In the genomic region with DNA sequence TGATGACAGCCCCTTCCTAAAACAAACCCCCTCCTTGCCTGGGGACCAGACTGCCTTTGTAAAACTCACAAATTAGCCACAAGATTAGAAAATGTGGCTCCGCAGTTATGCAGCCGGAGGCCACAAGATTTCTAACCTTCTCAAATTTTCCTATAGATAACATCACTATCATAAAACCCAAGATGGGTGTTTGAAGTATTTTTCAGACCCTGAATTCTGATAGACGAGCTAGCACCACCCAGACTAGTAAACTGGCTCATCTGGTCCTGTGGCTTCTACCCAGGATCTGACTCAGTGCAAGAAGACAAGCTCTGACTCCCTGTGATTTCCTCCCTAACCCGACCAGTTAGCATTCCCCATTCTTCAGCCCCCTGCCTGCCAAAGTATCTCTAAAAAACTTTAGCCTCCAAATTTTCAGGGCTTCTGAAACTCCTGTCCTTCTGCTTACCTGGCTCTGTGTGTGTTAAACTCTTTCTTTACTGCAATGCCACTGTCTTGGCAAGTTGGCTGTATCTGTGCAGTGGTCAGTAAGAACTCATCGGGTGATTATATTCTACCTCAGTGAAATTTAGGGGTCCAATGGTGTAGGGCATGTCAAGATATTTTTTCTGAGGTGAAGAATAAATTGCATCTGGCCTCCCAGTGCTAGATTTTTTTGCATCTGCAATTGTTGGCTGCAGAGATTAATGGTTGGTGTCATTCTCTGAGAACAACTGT, we compare ENCODE assay signal across 19 cellular contexts.
A peak's percentile ranks its signal among the peaks of the same experiment; 100 is the strongest.
DNase-seq lines count a peak whose midpoint lies in the region; ATAC-seq, FAIRE-seq and TF ChIP-seq lines count a peak whose summit lies in the region.
"Had no signal": no experiment of that assay in that cellular context is flagged by ENCODE, and none has a peak within 500 bp of the region (broad histone marks: within the 10 kb centered on the region; RNA-seq: fewer than 3 reads in every experiment).

No MANE protein-coding gene starts in this region.

- H2AFZ ChIP-seq in keratinocyte (ENCODE audit: control insufficient read depth, low read length): no peak overlapping the region

- ATAC-seq in activated CD4-positive, alpha-beta T cell treated with anti-CD3 and anti-CD28 coated beads for 36 hours: peak; percentile 74
- no peak for ATAC-seq in HG03139 (IDR thresholded peaks at IDR 0.05; ENCODE audit: unreplicated experiment)
- ATAC-seq: right lobe of liver had no signal

- H4K20me1 ChIP-seq in keratinocyte (ENCODE audit: control insufficient read depth, extremely low read depth, insufficient read depth, low read length): no peaks in the 10 kb centered on the region

- TF ChIP-seq CTCF in keratinocyte (optimal IDR thresholded peaks at IDR 0.05 in 1 of 3, IDR thresholded peaks at IDR 0.05 in 1 of 3, conservative IDR thresholded peaks at IDR 0.05 in 1 of 3; ENCODE audit: extremely low read depth in 1 of 3, insufficient read depth in 2 of 3, low read length in 3 of 3): no peak

- H3K4me2 ChIP-seq in keratinocyte (ENCODE audit: control insufficient read depth, extremely low read depth, insufficient read depth, low read depth, low read length): peak overlapping the region; percentile 13

- no peak overlapping the region for H3K4me3 ChIP-seq in keratinocyte (ENCODE audit: control insufficient read depth in 2 of 3, extremely low read depth in 1 of 3, insufficient read depth in 2 of 3, low read depth in 1 of 3, low read length in 3 of 3)
- H3K4me3 ChIP-seq: HAP-1, right lobe of liver had no signal

- no peaks in the 10 kb centered on the region for H3K9me1 ChIP-seq in keratinocyte (ENCODE audit: control insufficient read depth, extremely low read depth, insufficient read depth, low read length)

- H3K4me1 Mint-ChIP-seq in activated CD4-positive, alpha-beta T cell treated with anti-CD3 and anti-CD28 coated beads for 36 hours: peaks cover 2% of the 10 kb centered on the region
- peaks cover 13% of the 10 kb centered on the region for H3K4me1 Mint-ChIP-seq in activated naive CD8-positive, alpha-beta T cell treated with anti-CD3 and anti-CD28 coated beads for 36 hours

- no peaks in the 10 kb centered on the region for H3K9me3 ChIP-seq in keratinocyte (ENCODE audit: control insufficient read depth, low read depth, low read length)
- H3K9me3 ChIP-seq: right lobe of liver had no signal

- H3K4me3 Mint-ChIP-seq in activated CD4-positive, alpha-beta T cell treated with anti-CD3 and anti-CD28 coated beads for 36 hours: no peak overlapping the region
- H3K4me3 Mint-ChIP-seq in activated naive CD8-positive, alpha-beta T cell treated with anti-CD3 and anti-CD28 coated beads for 36 hours: no peak overlapping the region
- H3K4me3 Mint-ChIP-seq: CD4-positive, alpha-beta T cell had no signal

- no peaks in the 10 kb centered on the region for H3K27me3 Mint-ChIP-seq in activated CD4-positive, alpha-beta T cell treated with anti-CD3 and anti-CD28 coated beads for 36 hours
- no peaks in the 10 kb centered on the region for H3K27me3 Mint-ChIP-seq in activated naive CD8-positive, alpha-beta T cell treated with anti-CD3 and anti-CD28 coated beads for 36 hours
- H3K27me3 Mint-ChIP-seq: CD4-positive, alpha-beta T cell had no signal

- CTCF ChIA-PET in activated CD4-positive, alpha-beta T cell treated with anti-CD3 and anti-CD28 coated beads for 36 hours (lab: Charles Lee): interaction anchor here (0.9 to 2.6 kb wide), 3 partner anchors 12 to 30 kb away, joined by 3 to 15 read pairs (median 4); no protein-coding TSS in a partner anchor

- no peaks in the 10 kb centered on the region for H3K36me3 ChIP-seq in keratinocyte (ENCODE audit: control insufficient read depth in 2 of 2, extremely low read depth in 1 of 2, insufficient read depth in 2 of 2, low read length in 2 of 2)
- H3K36me3 ChIP-seq: HAP-1, right lobe of liver, WERI-Rb-1 had no signal

- H3K27ac ChIP-seq in keratinocyte (ENCODE audit: control insufficient read depth, insufficient read depth, low read length): no peak overlapping the region
- H3K27ac ChIP-seq: right lobe of liver, WERI-Rb-1 had no signal

- FAIRE-seq in keratinocyte (lab: Jason Lieb, UNC): no peak
- FAIRE-seq: A204.1, endometrium, RCC 7860 had no signal

- dilution Hi-C loops in keratinocyte (cut with MboI; ENCODE audit: extremely low pct_ligation_motif_present, low sequenced_read_pairs): no loop called here

- H3K27ac Mint-ChIP-seq in activated CD4-positive, alpha-beta T cell treated with anti-CD3 and anti-CD28 coated beads for 36 hours: no peak overlapping the region
- H3K27ac Mint-ChIP-seq in activated naive CD8-positive, alpha-beta T cell treated with anti-CD3 and anti-CD28 coated beads for 36 hours: no peak overlapping the region
- H3K27ac Mint-ChIP-seq: CD4-positive, alpha-beta T cell had no signal

- no peaks in the 10 kb centered on the region for H3K27me3 ChIP-seq in keratinocyte (ENCODE audit: control insufficient read depth, extremely low read depth, insufficient read depth, low read length)
- H3K27me3 ChIP-seq: right lobe of liver had no signal

- POLR2A ChIA-PET in activated CD4-positive, alpha-beta T cell treated with anti-CD3 and anti-CD28 coated beads for 36 hours (lab: Charles Lee): no interaction called here

- peaks cover 10% of the 10 kb centered on the region for H3K9me3 Mint-ChIP-seq in activated CD4-positive, alpha-beta T cell treated with anti-CD3 and anti-CD28 coated beads for 36 hours (ENCODE audit: low read depth)
- H3K9me3 Mint-ChIP-seq in activated naive CD8-positive, alpha-beta T cell treated with anti-CD3 and anti-CD28 coated beads for 36 hours: peaks cover 10% of the 10 kb centered on the region

- no peaks in the 10 kb centered on the region for H3K36me3 Mint-ChIP-seq in activated CD4-positive, alpha-beta T cell treated with anti-CD3 and anti-CD28 coated beads for 36 hours (ENCODE audit: low read depth)
- H3K36me3 Mint-ChIP-seq in activated naive CD8-positive, alpha-beta T cell treated with anti-CD3 and anti-CD28 coated beads for 36 hours: peaks cover 4% of the 10 kb centered on the region

- DNase-seq in activated CD4-positive, alpha-beta T cell treated with anti-CD3 and anti-CD28 coated beads for 36 hours: no peak
- DNase-seq in activated CD4-positive, alpha-beta T cell treated with anti-CD3 and anti-CD28 coated beads, Interleukin-2, amount 50 U/mL, for 4 hours: no peak
- DNase-seq in EH (ENCODE audit: low read depth): peak; percentile 29
- peak; percentile 11 for DNase-seq in activated naive CD8-positive, alpha-beta T cell treated with anti-CD3 and anti-CD28 coated beads for 36 hours
- no peak for DNase-seq in keratinocyte (ENCODE audit: low read depth, low spot score)
- DNase-seq in HuH-7 (ENCODE audit: low spot score): no peak
- no peak for DNase-seq in NCI-H82 (lab: John Stamatoyannopoulos, UW)
- DNase-seq: amniotic stem cell; CD4-positive, alpha-beta T cell; NCI-H526 treated with DMSO at 0.1 percent for 48 hours; right lobe of liver; stimulated activated CD4-positive, alpha-beta T cell treated with anti-CD3 and anti-CD28 coated beads, Interleukin-4, amount 100 ng/mL, for 1 hour; SW 1271; WERI-Rb-1 had no signal

- peaks cover 2% of the 10 kb centered on the region for H3K4me1 ChIP-seq in keratinocyte (ENCODE audit: control insufficient read depth, extremely low read depth, insufficient read depth, low read length)
- H3K4me1 ChIP-seq: HAP-1, right lobe of liver had no signal

- H3K9ac ChIP-seq in keratinocyte (ENCODE audit: control insufficient read depth, extremely low read depth, insufficient read depth, low read length): no peak overlapping the region

- no peaks in the 10 kb centered on the region for H3K79me2 ChIP-seq in keratinocyte (ENCODE audit: control insufficient read depth, insufficient read depth, low read length)

- intact Hi-C loops in activated CD4-positive, alpha-beta T cell treated with anti-CD3 and anti-CD28 coated beads for 36 hours (cut with DNase I, micrococcal nuclease): no loop called here

Comparison
In these comparisons a context has a peak if more than half of its experiments do, and no peak if none do; other contexts are left out.
1. DNase-seq: peak in EH (single experiment) and activated naive CD8-positive, alpha-beta T cell treated with anti-CD3 and anti-CD28 coated beads for 36 hours (single experiment); none in activated CD4-positive, alpha-beta T cell treated with anti-CD3 and anti-CD28 coated beads for 36 hours (single experiment), activated CD4-positive, alpha-beta T cell treated with anti-CD3 and anti-CD28 coated beads, Interleukin-2, amount 50 U/mL, for 4 hours (0 of 2), keratinocyte (single experiment), HuH-7 (single experiment) and NCI-H82 (single experiment).